ENCODE assay signal across 10 cellular contexts in the genomic region with DNA sequence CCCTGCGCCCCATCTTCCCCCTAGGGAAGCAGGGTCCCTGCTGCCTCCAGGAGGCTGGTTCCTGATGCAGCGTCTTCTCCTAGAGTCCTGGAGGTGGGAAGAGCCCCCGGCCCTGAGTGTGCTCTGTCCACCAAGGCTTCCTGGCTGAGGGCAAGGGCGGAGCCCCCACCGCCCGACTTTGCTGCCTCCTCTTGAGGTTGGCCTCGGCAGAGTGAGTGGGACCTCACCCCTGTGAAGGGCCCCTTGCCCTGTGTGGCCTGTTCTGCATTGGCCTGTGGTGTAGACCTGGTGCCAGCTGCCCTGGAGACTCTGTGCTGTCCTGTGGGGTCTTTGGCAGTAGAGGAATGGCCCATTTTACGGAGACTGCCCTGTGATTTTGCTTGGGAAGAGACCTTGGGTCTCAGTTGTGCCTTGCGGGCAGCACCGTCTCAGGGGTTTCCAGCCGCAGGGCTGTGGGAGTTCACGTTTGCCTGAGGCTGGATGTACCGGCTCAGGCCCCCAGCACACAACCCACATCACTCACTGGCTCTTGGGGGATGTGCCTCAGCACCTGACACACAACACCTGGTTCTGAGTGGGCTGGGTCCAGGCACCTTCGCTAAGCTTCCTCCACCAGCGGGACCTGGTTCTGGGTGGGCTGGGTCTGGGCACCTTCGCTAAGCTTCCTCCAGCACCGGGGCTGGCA.
DNase-seq lines count a peak whose midpoint lies in the region; ATAC-seq lines count a peak whose summit lies in the region.
"Had no signal": no experiment of that assay in that cellular context is flagged by ENCODE, and none has a peak within 500 bp of the region (broad histone marks: within the 10 kb centered on the region; RNA-seq: fewer than 3 reads in every experiment).

No MANE protein-coding gene starts in this region.

- H3K9me3 Mint-ChIP-seq in activated T-cell treated with anti-CD3 and anti-CD28 coated beads, Interleukin-2, amount 50 U/mL, for 24 hours, result no peaks in the 10 kb centered on the region
- H3K9me3 Mint-ChIP-seq in activated T-helper 17 cell treated with anti-CD3 and anti-CD28 coated beads, Interleukin-2, amount 50 U/mL, for 72 hours, result no peaks in the 10 kb centered on the region
- no peaks in the 10 kb centered on the region for H3K9me3 Mint-ChIP-seq in immature natural killer cell

- ATAC-seq in activated T-helper 17 cell treated with anti-CD3 and anti-CD28 coated beads, Interleukin-2, amount 50 U/mL, for 72 hours (replicated peaks), result no peak
- ATAC-seq in GM21825 (IDR thresholded peaks at IDR 0.05; ENCODE audit: unreplicated experiment) (no peak), HG03354 (IDR thresholded peaks at IDR 0.05; ENCODE audit: poor library complexity, severe bottlenecking, unreplicated experiment) (no peak)

- no peaks in the 10 kb centered on the region for H3K27me3 Mint-ChIP-seq in activated T-cell treated with anti-CD3 and anti-CD28 coated beads, Interleukin-2, amount 50 U/mL, for 24 hours
- no peaks in the 10 kb centered on the region for H3K27me3 Mint-ChIP-seq in activated T-helper 17 cell treated with anti-CD3 and anti-CD28 coated beads, Interleukin-2, amount 50 U/mL, for 72 hours
- H3K27me3 Mint-ChIP-seq in immature natural killer cell (ENCODE audit: low read depth in 3 of 3), result peaks cover 18 to 45% (median 40%) of the 10 kb centered on the region in 3 donors

- H3K4me1 Mint-ChIP-seq in activated T-cell treated with anti-CD3 and anti-CD28 coated beads, Interleukin-2, amount 50 U/mL, for 24 hours (ENCODE audit: low read depth), result peaks cover 59% of the 10 kb centered on the region
- peaks cover 5% of the 10 kb centered on the region for H3K4me1 Mint-ChIP-seq in activated T-helper 17 cell treated with anti-CD3 and anti-CD28 coated beads, Interleukin-2, amount 50 U/mL, for 72 hours
- peaks cover 43 to 58% of the 10 kb centered on the region in 2 donors for H3K4me1 Mint-ChIP-seq in immature natural killer cell

- H3K4me3 Mint-ChIP-seq in activated T-cell treated with anti-CD3 and anti-CD28 coated beads, Interleukin-2, amount 50 U/mL, for 24 hours, result peak overlapping the region; percentile 83
- peak overlapping the region; percentile 83 for H3K4me3 Mint-ChIP-seq in activated T-helper 17 cell treated with anti-CD3 and anti-CD28 coated beads, Interleukin-2, amount 50 U/mL, for 72 hours
- peak overlapping the region; percentile 81 to 89 (median 86) for H3K4me3 Mint-ChIP-seq in immature natural killer cell

- peak; percentile 48 for DNase-seq in activated T-cell treated with anti-CD3 and anti-CD28 coated beads, Interleukin-2, amount 50 U/mL, for 24 hours
- DNase-seq in activated T-cell treated with anti-CD3 and anti-CD28 coated beads, Interleukin-2, amount 50 U/mL, for 48 hours, result no peak
- DNase-seq in immature natural killer cell (no peak), COLO668 (lab: John Stamatoyannopoulos, UW; ENCODE audit: unreplicated experiment) (no peak)
- DNase-seq: ACHN, NCI-H1694 had no signal

- peak overlapping the region; percentile 97 for H3K27ac Mint-ChIP-seq in activated T-cell treated with anti-CD3 and anti-CD28 coated beads, Interleukin-2, amount 50 U/mL, for 24 hours
- peak overlapping the region; percentile 93 for H3K27ac Mint-ChIP-seq in activated T-helper 17 cell treated with anti-CD3 and anti-CD28 coated beads, Interleukin-2, amount 50 U/mL, for 72 hours
- peak overlapping the region; percentile 96 to 100 (median 99) for H3K27ac Mint-ChIP-seq in immature natural killer cell

- peak overlapping the region; percentile 1 for H3K27ac ChIP-seq in temporal lobe (ENCODE audit: low read depth, low read length)

- peaks cover 39% of the 10 kb centered on the region for H3K36me3 Mint-ChIP-seq in activated T-cell treated with anti-CD3 and anti-CD28 coated beads, Interleukin-2, amount 50 U/mL, for 24 hours (ENCODE audit: low read depth)
- peaks cover 40% of the 10 kb centered on the region for H3K36me3 Mint-ChIP-seq in activated T-helper 17 cell treated with anti-CD3 and anti-CD28 coated beads, Interleukin-2, amount 50 U/mL, for 72 hours (ENCODE audit: low read depth)
- H3K36me3 Mint-ChIP-seq in immature natural killer cell, result peaks cover under 1 to 4% (median 1%) of the 10 kb centered on the region in 3 donors
